In genomic region chr5:131357739-131358561, GRCh38 we compare ENCODE assay signal across 9 cellular contexts.
DNase-seq lines count a peak whose midpoint lies in the region; ATAC-seq and TF ChIP-seq lines count a peak whose summit lies in the region.
"Had no signal": no experiment of that assay in that cellular context is flagged by ENCODE, and none has a peak within 500 bp of the region (broad histone marks: within the 10 kb centered on the region; RNA-seq: fewer than 3 reads in every experiment).

No MANE protein-coding gene starts in this region.

- no peak overlapping the region for H3K23ac ChIP-seq in H9 (ENCODE audit: insufficient read length, low read depth, low read length)

- no peak overlapping the region for H3K56ac ChIP-seq in H9 (ENCODE audit: insufficient read length, low read depth, low read length)

- no peak overlapping the region for H3K18ac ChIP-seq in H9 (ENCODE audit: insufficient read length, low read depth, low read length)

- H3K14ac ChIP-seq in H9 (ENCODE audit: insufficient read depth, low read length) = no peak overlapping the region

- H3K9me3 Mint-ChIP-seq in activated CD4-positive, alpha-beta memory T cell treated with anti-CD3 and anti-CD28 coated beads, Interleukin-2, amount 10 ng/mL, durations not matched to agents 7 days and 5 days = no peaks in the 10 kb centered on the region
- no peaks in the 10 kb centered on the region for H3K9me3 Mint-ChIP-seq in H9

- H4K91ac ChIP-seq in H9 (ENCODE audit: insufficient read length, low read depth, low read length) = no peak overlapping the region

- no peak overlapping the region for H2BK20ac ChIP-seq in H9 (ENCODE audit: low read depth, low read length, poor library complexity, severe bottlenecking)

- no peaks in the 10 kb centered on the region; the same call in 1 of the 2 replicates for H3K79me2 ChIP-seq in H9 (ENCODE audit: insufficient read depth, low read length)

- H2AFZ ChIP-seq in H9 (ENCODE audit: low read length) = no peak overlapping the region

- peaks cover 63% of the 10 kb centered on the region for H3K4me1 Mint-ChIP-seq in activated CD4-positive, alpha-beta memory T cell treated with anti-CD3 and anti-CD28 coated beads, Interleukin-2, amount 10 ng/mL, durations not matched to agents 7 days and 5 days
- peaks cover 7 to 10% of the 10 kb centered on the region in 2 experiments for H3K4me1 Mint-ChIP-seq in H9

- no peak overlapping the region for H2AK5ac ChIP-seq in H9 (ENCODE audit: insufficient read length, low read length)

- no peak overlapping the region for H2BK15ac ChIP-seq in H9 (ENCODE audit: low read depth, low read length)

- H4K5ac ChIP-seq in H9 (ENCODE audit: insufficient read length, low read depth, low read length) = no peak overlapping the region

- CTCF ChIA-PET in activated CD4-positive, alpha-beta memory T cell treated with anti-CD3 and anti-CD28 coated beads, Interleukin-2, amount 10 ng/mL, durations not matched to agents 7 days and 5 days (lab: Charles Lee) = interaction anchor here (0.7 to 1.9 kb wide), 2 partner anchors 21 to 24 kb away, joined by 3 to 6 read pairs; no protein-coding TSS in a partner anchor

- peaks cover 3% of the 10 kb centered on the region for H3K79me1 ChIP-seq in H9 (ENCODE audit: insufficient read depth, low read depth, low read length, poor library complexity, severe bottlenecking)

- DNase-seq in activated CD4-positive, alpha-beta memory T cell treated with anti-CD3 and anti-CD28 coated beads, Interleukin-2, amount 10 ng/mL, durations not matched to agents 7 days and 5 days = peak; percentile 44
- DNase-seq in stimulated activated CD4-positive, alpha-beta T cell treated with anti-CD3 and anti-CD28 coated beads, Interleukin-15, amount 100 ng/mL, for 48 hours (ENCODE audit: low read depth in 2 of 2) = peak; percentile 30 to 40
- DNase-seq in NCI-H2171 treated with DMSO at 0.1 percent for 48 hours (lab: John Stamatoyannopoulos, UW) (no peak), H9 (no peak), NCI-H2107 treated with DMSO at 0.1 percent for 48 hours (lab: John Stamatoyannopoulos, UW; ENCODE audit: unreplicated experiment) (no peak)
- no peak for DNase-seq in NK-92 treated with Interleukin-12 subunit alpha and Interleukin-12 subunit beta, amount 100 ng/mL, for 24 hours (lab: John Stamatoyannopoulos, UW)
- DNase-seq: NCI-H69 had no signal

- no peak overlapping the region for H3K9ac ChIP-seq in H9 (ENCODE audit: extremely low read depth, insufficient read length, low read length)

- no peaks in the 10 kb centered on the region for H3K27me3 ChIP-seq in H9 (ENCODE audit: insufficient read depth, low read length)

- no peak overlapping the region for H3T11ph ChIP-seq in H9 (ENCODE audit: low read length)

- POLR2A ChIA-PET in activated CD4-positive, alpha-beta memory T cell treated with anti-CD3 and anti-CD28 coated beads, Interleukin-2, amount 10 ng/mL, durations not matched to agents 7 days and 5 days (lab: Charles Lee) = interaction anchor here (0.5 to 2.1 kb wide), 7 partner anchors 8 to 194 kb away, joined by 3 to 6 read pairs (median 4); partner anchors contain the start of gene CDC42SE2

- no peaks in the 10 kb centered on the region for H3K27me3 Mint-ChIP-seq in activated CD4-positive, alpha-beta memory T cell treated with anti-CD3 and anti-CD28 coated beads, Interleukin-2, amount 10 ng/mL, durations not matched to agents 7 days and 5 days
- H3K27me3 Mint-ChIP-seq in H9 (ENCODE audit: low read depth) = no peaks in the 10 kb centered on the region

- no peaks in the 10 kb centered on the region for H3K9me3 ChIP-seq in H9 (ENCODE audit: control insufficient read depth, low read depth, low read length)

- H2BK120ac ChIP-seq in H9 (ENCODE audit: low read depth, low read length, poor library complexity, severe bottlenecking) = no peak overlapping the region

- H3K27ac ChIP-seq in H9 (ENCODE audit: insufficient read length, low read depth, low read length) = no peak overlapping the region

- no peak overlapping the region for H3K4ac ChIP-seq in H9 (ENCODE audit: low read depth, low read length)

- no peak overlapping the region for H4K8ac ChIP-seq in H9 (replicated peaks; ENCODE audit: insufficient read length, low read depth, low read length)

- ATAC-seq in GM19372 (IDR thresholded peaks at IDR 0.05; ENCODE audit: low read depth, unreplicated experiment) = peak; percentile 40
- peak; percentile 40 for ATAC-seq in HG03442 (IDR thresholded peaks at IDR 0.05; ENCODE audit: unreplicated experiment)

- no peak for TF ChIP-seq CTCF in H9 (conservative IDR thresholded peaks at IDR 0.05)

- no CpG with 5 or more reads among the region's 5 CpGs for WGBS in H9 (ENCODE audit: extremely low coverage, insufficient read length, low lambda C conversion rate)

- H3K4me3 Mint-ChIP-seq in activated CD4-positive, alpha-beta memory T cell treated with anti-CD3 and anti-CD28 coated beads, Interleukin-2, amount 10 ng/mL, durations not matched to agents 7 days and 5 days = peak overlapping the region; percentile 5
- no peak overlapping the region for H3K4me3 Mint-ChIP-seq in H9

- no peak overlapping the region for H2BK12ac ChIP-seq in H9 (ENCODE audit: insufficient read length, low read depth, low read length)

- H3K23me2 ChIP-seq in H9 (ENCODE audit: insufficient read length, low read depth, low read length, poor library complexity, severe bottlenecking) = no peaks in the 10 kb centered on the region

- H3K27ac Mint-ChIP-seq in activated CD4-positive, alpha-beta memory T cell treated with anti-CD3 and anti-CD28 coated beads, Interleukin-2, amount 10 ng/mL, durations not matched to agents 7 days and 5 days = peak overlapping the region; percentile 76
- H3K27ac Mint-ChIP-seq in H9 = peak overlapping the region in 1 of 3 experiments; percentile 10; a peak in 1 of 7 replicates

- no peaks in the 10 kb centered on the region; the same call in 1 of the 2 replicates for H3K4me1 ChIP-seq in H9 (ENCODE audit: insufficient read depth, low read length)

- no peak overlapping the region for H3K4me2 ChIP-seq in H9 (ENCODE audit: insufficient read depth, insufficient read length, low read length)

- no peak overlapping the region for H2BK5ac ChIP-seq in H9 (ENCODE audit: insufficient read length, low read length)

- H3K36me3 Mint-ChIP-seq in activated CD4-positive, alpha-beta memory T cell treated with anti-CD3 and anti-CD28 coated beads, Interleukin-2, amount 10 ng/mL, durations not matched to agents 7 days and 5 days (ENCODE audit: low read depth) = peaks cover 38% of the 10 kb centered on the region
- peaks cover 0 to 10% (median 8%) of the 10 kb centered on the region in 3 experiments; a peak in 4 of 7 replicates for H3K36me3 Mint-ChIP-seq in H9 (ENCODE audit: insufficient read depth in 1 of 3, low read depth in 3 of 3)

- H4K20me1 ChIP-seq in H9 (ENCODE audit: control insufficient read depth, insufficient read depth, insufficient read length) = no peaks in the 10 kb centered on the region

Comparison
In these comparisons a context has a peak if more than half of its experiments do, and no peak if none do; other contexts are left out.
1. DNase-seq: peak in activated CD4-positive, alpha-beta memory T cell treated with anti-CD3 and anti-CD28 coated beads, Interleukin-2, amount 10 ng/mL, durations not matched to agents 7 days and 5 days (single experiment) and stimulated activated CD4-positive, alpha-beta T cell treated with anti-CD3 and anti-CD28 coated beads, Interleukin-15, amount 100 ng/mL, for 48 hours (2 of 2); none in NCI-H2171 treated with DMSO at 0.1 percent for 48 hours (single experiment), NK-92 treated with Interleukin-12 subunit alpha and Interleukin-12 subunit beta, amount 100 ng/mL, for 24 hours (single experiment), H9 (single experiment) and NCI-H2107 treated with DMSO at 0.1 percent for 48 hours (single experiment).